In genomic region chr6:139597781-139598368, GRCh38 we compare ENCODE assay signal across 8 cellular contexts.
DNase-seq lines count a peak whose midpoint lies in the region; ATAC-seq and TF ChIP-seq lines count a peak whose summit lies in the region.

No MANE protein-coding gene starts in this region.

- H3K27ac Mint-ChIP-seq in stimulated activated effector memory CD8-positive, alpha-beta T cell treated with anti-CD3 and anti-CD28 coated beads, Interleukin-12 subunit alpha, Interleukin-12 subunit beta, amount 100 ng/mL, for 72 hours: no peak overlapping the region
- no peak overlapping the region for H3K27ac Mint-ChIP-seq in T-helper 17 cell

- TF ChIP-seq POLR2A in sigmoid colon (IDR thresholded peaks at IDR 0.05): no peak

- 30% methylated on average over 6 of the region's 6 CpGs for WGBS in right cardiac atrium
- WGBS in sigmoid colon, 2 donors: 14 to 52% methylated on average over 6 of the region's 6 CpGs

- no peaks in the 10 kb centered on the region for H3K9me3 ChIP-seq in right cardiac atrium (ENCODE audit: control insufficient read depth, low read length)
- H3K9me3 ChIP-seq in sigmoid colon: no peaks in the 10 kb centered on the region
- H3K9me3 ChIP-seq in WERI-Rb-1 (ENCODE audit: severe bottlenecking): no peaks in the 10 kb centered on the region
- no peaks in the 10 kb centered on the region for H3K9me3 ChIP-seq in T-helper 17 cell (ENCODE audit: control insufficient read depth, low read length, poor library complexity, severe bottlenecking)

- H3K27me3 Mint-ChIP-seq in T-helper 17 cell: no peaks in the 10 kb centered on the region

- DNase-seq in GOT3 (lab: John Stamatoyannopoulos, UW) (peak; percentile 28), amniotic epithelial cell (ENCODE audit: low read depth) (peak; percentile 100), right cardiac atrium (peak; percentile 76 to 92 (median 90)), sigmoid colon (peak; percentile 86), WERI-Rb-1 (no peak), germinal center (ENCODE audit: low spot score) (no peak), T-helper 17 cell (no peak)
- DNase-seq in stimulated activated effector memory CD8-positive, alpha-beta T cell treated with anti-CD3 and anti-CD28 coated beads, Interleukin-12 subunit alpha, Interleukin-12 subunit beta, amount 100 ng/mL, for 72 hours (ENCODE audit: low spot score in 2 of 2): no peak

- peaks cover 7% of the 10 kb centered on the region for H3K4me1 Mint-ChIP-seq in stimulated activated effector memory CD8-positive, alpha-beta T cell treated with anti-CD3 and anti-CD28 coated beads, Interleukin-12 subunit alpha, Interleukin-12 subunit beta, amount 100 ng/mL, for 72 hours
- peaks cover 18% of the 10 kb centered on the region for H3K4me1 Mint-ChIP-seq in T-helper 17 cell

- no peaks in the 10 kb centered on the region for H3K36me3 ChIP-seq in sigmoid colon
- H3K36me3 ChIP-seq in WERI-Rb-1: no peaks in the 10 kb centered on the region

- no peaks in the 10 kb centered on the region for H3K36me3 Mint-ChIP-seq in stimulated activated effector memory CD8-positive, alpha-beta T cell treated with anti-CD3 and anti-CD28 coated beads, Interleukin-12 subunit alpha, Interleukin-12 subunit beta, amount 100 ng/mL, for 72 hours
- peaks cover 2% of the 10 kb centered on the region for H3K36me3 Mint-ChIP-seq in T-helper 17 cell (ENCODE audit: low read depth)

- H3K27ac ChIP-seq in right cardiac atrium (ENCODE audit: low read length) (peak overlapping the region; percentile 64), sigmoid colon (peak overlapping the region; percentile 69 to 82 (median 77)), WERI-Rb-1 (no peak overlapping the region)

- H3K27me3 ChIP-seq in right cardiac atrium (ENCODE audit: control insufficient read depth, insufficient read depth) (no peaks in the 10 kb centered on the region), sigmoid colon (no peaks in the 10 kb centered on the region), WERI-Rb-1 (ENCODE audit: insufficient read depth, low read depth, severe bottlenecking) (no peaks in the 10 kb centered on the region)

- intact Hi-C loops in right cardiac atrium (cut with DNase I): no loop called here
- intact Hi-C loops in sigmoid colon (cut with DNase I): loop anchor here (5.0 to 10.0 kb wide), 3 partner anchors 109 to 384 kb away; no protein-coding TSS in a partner anchor

- no peak for TF ChIP-seq CTCF in sigmoid colon (IDR thresholded peaks at IDR 0.05)
- no peak for TF ChIP-seq CTCF in WERI-Rb-1 (IDR thresholded peaks at IDR 0.05; ENCODE audit: low read depth, low read length)

- TF ChIP-seq EP300 in sigmoid colon (IDR thresholded peaks at IDR 0.05): peak in 1 of 4 donors; percentile 11

- H3K4me3 Mint-ChIP-seq in stimulated activated effector memory CD8-positive, alpha-beta T cell treated with anti-CD3 and anti-CD28 coated beads, Interleukin-12 subunit alpha, Interleukin-12 subunit beta, amount 100 ng/mL, for 72 hours: no peak overlapping the region
- H3K4me3 Mint-ChIP-seq in T-helper 17 cell: no peak overlapping the region

- no peak overlapping the region for H3K4me3 ChIP-seq in right cardiac atrium (ENCODE audit: low read length)
- H3K4me3 ChIP-seq in sigmoid colon: no peak overlapping the region
- no peak overlapping the region for H3K4me3 ChIP-seq in WERI-Rb-1 (ENCODE audit: low read depth, low read length)

- peak; percentile 88 to 93 for ATAC-seq in right cardiac atrium
- no peak for ATAC-seq in stimulated activated effector memory CD8-positive, alpha-beta T cell treated with anti-CD3 and anti-CD28 coated beads, Interleukin-12 subunit alpha, Interleukin-12 subunit beta, amount 100 ng/mL, for 72 hours
- ATAC-seq in T-helper 17 cell: no peak

- H3K9me3 Mint-ChIP-seq in stimulated activated effector memory CD8-positive, alpha-beta T cell treated with anti-CD3 and anti-CD28 coated beads, Interleukin-12 subunit alpha, Interleukin-12 subunit beta, amount 100 ng/mL, for 72 hours: no peaks in the 10 kb centered on the region

- H3K4me1 ChIP-seq in right cardiac atrium (ENCODE audit: control insufficient read depth, insufficient read depth, low read length): peaks cover 1% of the 10 kb centered on the region
- peaks cover 0 to 56% (median 47%) of the 10 kb centered on the region in 4 donors for H3K4me1 ChIP-seq in sigmoid colon

Comparison
In these comparisons a context has a peak if more than half of its experiments do, and no peak if none do; other contexts are left out.
1. DNase-seq: peak in GOT3 (single experiment), amniotic epithelial cell (single experiment), right cardiac atrium (3 of 3) and sigmoid colon (single experiment); none in WERI-Rb-1 (single experiment), stimulated activated effector memory CD8-positive, alpha-beta T cell treated with anti-CD3 and anti-CD28 coated beads, Interleukin-12 subunit alpha, Interleukin-12 subunit beta, amount 100 ng/mL, for 72 hours (0 of 2), germinal center (single experiment) and T-helper 17 cell (0 of 3).
2. ATAC-seq: peak in right cardiac atrium (2 of 2); none in stimulated activated effector memory CD8-positive, alpha-beta T cell treated with anti-CD3 and anti-CD28 coated beads, Interleukin-12 subunit alpha, Interleukin-12 subunit beta, amount 100 ng/mL, for 72 hours (single experiment) and T-helper 17 cell (single experiment).